Comparison of ENCODE assay signal across 8 cellular contexts in genomic region chr7:33807779-33808482, GRCh38.
DNase-seq lines count a peak whose midpoint lies in the region; ATAC-seq and TF ChIP-seq lines count a peak whose summit lies in the region.

No MANE protein-coding gene starts in this region.

- 76% methylated on average over 10 of the region's 10 CpGs for WGBS in right cardiac atrium
- 63 to 82% (median 75%) methylated on average over 10 of the region's 10 CpGs for WGBS in heart left ventricle, 4 donors
- WGBS in transverse colon (ENCODE audit: low coverage in 1 of 2), 2 donors = 55 to 71% methylated on average over 3 to 10 of the region's 10 CpGs

- POLR2A ChIA-PET in CD4-positive, alpha-beta T cell (lab: Charles Lee) = no interaction called here

- H3K27me3 ChIP-seq in right cardiac atrium (ENCODE audit: control insufficient read depth, insufficient read depth) (no peaks in the 10 kb centered on the region), heart left ventricle (no peaks in the 10 kb centered on the region), transverse colon (no peaks in the 10 kb centered on the region)
- no peaks in the 10 kb centered on the region for H3K27me3 ChIP-seq in CD4-positive, alpha-beta T cell (ENCODE audit: control insufficient read depth, insufficient read depth, low read length)

- H3K4me1 Mint-ChIP-seq in CD4-positive, alpha-beta T cell (ENCODE audit: low read depth) = no peaks in the 10 kb centered on the region

- H3K4me1 ChIP-seq in right cardiac atrium (ENCODE audit: control insufficient read depth, insufficient read depth, low read length) (peaks cover 15% of the 10 kb centered on the region), heart left ventricle (peaks cover 0 to 21% (median 12%) of the 10 kb centered on the region in 12 donors), transverse colon (no peaks in the 10 kb centered on the region)

- no peaks in the 10 kb centered on the region for H3K36me3 ChIP-seq in heart left ventricle
- H3K36me3 ChIP-seq in transverse colon = no peaks in the 10 kb centered on the region

- TF ChIP-seq CTCF in heart left ventricle (IDR thresholded peaks at IDR 0.05) (peak in 3 of 12 donors; percentile 9 to 14 (median 12)), fibroblast of pulmonary artery (IDR thresholded peaks at IDR 0.05; ENCODE audit: low read length, missing control alignments) (peak; percentile 48), transverse colon (IDR thresholded peaks at IDR 0.05) (peak in 2 of 5 experiments; percentile 24 to 28)
- TF ChIP-seq CTCF in CD4-positive, alpha-beta T cell (IDR thresholded peaks at IDR 0.05) = no peak

- H3K27me3 Mint-ChIP-seq in CD4-positive, alpha-beta T cell = no peaks in the 10 kb centered on the region

- no peaks in the 10 kb centered on the region for H3K9me3 ChIP-seq in right cardiac atrium (ENCODE audit: control insufficient read depth, low read length)
- H3K9me3 ChIP-seq in heart left ventricle = no peaks in the 10 kb centered on the region
- no peaks in the 10 kb centered on the region for H3K9me3 ChIP-seq in transverse colon
- no peaks in the 10 kb centered on the region for H3K9me3 ChIP-seq in CD4-positive, alpha-beta T cell (ENCODE audit: control insufficient read depth, low read length)

- intact Hi-C loops in right cardiac atrium (cut with DNase I) (no loop called here), heart left ventricle (cut with DNase I) (loop anchor here in 1 of 10 donors (5.0 kb wide), 1 partner anchor 54 kb away; no protein-coding TSS in a partner anchor), transverse colon (cut with DNase I; ENCODE audit: low total_unique reads) (no loop called here)
- intact Hi-C loops in CD4-positive, alpha-beta T cell (cut with DNase I, micrococcal nuclease) = no loop called here

- no peak overlapping the region for H3K4me3 ChIP-seq in right cardiac atrium (ENCODE audit: low read length)
- no peak overlapping the region for H3K4me3 ChIP-seq in heart left ventricle
- no peak overlapping the region for H3K4me3 ChIP-seq in fibroblast of pulmonary artery (replicated peaks; ENCODE audit: low read depth, low read length)
- no peak overlapping the region for H3K4me3 ChIP-seq in transverse colon

- TF ChIP-seq POLR2A in heart left ventricle (IDR thresholded peaks at IDR 0.05) (no peak), transverse colon (IDR thresholded peaks at IDR 0.05) (no peak)

- H3K27ac ChIP-seq in right cardiac atrium (ENCODE audit: low read length) (no peak overlapping the region), heart left ventricle (no peak overlapping the region), transverse colon (no peak overlapping the region)
- H3K27ac ChIP-seq in CD4-positive, alpha-beta T cell (ENCODE audit: low read depth, low read length) = no peak overlapping the region

- no peak overlapping the region for H3K4me3 Mint-ChIP-seq in CD4-positive, alpha-beta T cell

- no peak for TF ChIP-seq EP300 in transverse colon (IDR thresholded peaks at IDR 0.05; ENCODE audit: low read depth)

- CTCF ChIA-PET in CD4-positive, alpha-beta T cell (lab: Charles Lee) = no interaction called here

- in situ Hi-C loops in transverse colon (cut with MboI; ENCODE audit: low pct_ligation_motif_present in 1 of 4, low pct_unique_long_range_greater_than_20kb in 1 of 4, low sequenced_read_pairs in 3 of 4) (no loop called here), KBM-7 (cut with MboI; ENCODE audit: low pct_unique_long_range_greater_than_20kb, low sequenced_read_pairs) (no loop called here)

- ATAC-seq in right cardiac atrium (no peak), heart left ventricle (no peak), GM18868 (IDR thresholded peaks at IDR 0.05; ENCODE audit: unreplicated experiment) (no peak)
- no peak for ATAC-seq in CD4-positive, alpha-beta T cell (ENCODE audit: poor library complexity)

- no peak overlapping the region for H3K27ac Mint-ChIP-seq in CD4-positive, alpha-beta T cell

- DNase-seq in right cardiac atrium (peak in 2 of 3 donors; percentile 48 to 52), heart left ventricle (no peak), NCI-H69 (lab: John Stamatoyannopoulos, UW) (peak; percentile 10), fibroblast of pulmonary artery (ENCODE audit: low read depth) (peak; percentile 81), transverse colon (peak; percentile 11), KBM-7 (no peak)
- DNase-seq in CD4-positive, alpha-beta T cell = no peak

- no peaks in the 10 kb centered on the region for H3K9me3 Mint-ChIP-seq in CD4-positive, alpha-beta T cell

- H3K36me3 Mint-ChIP-seq in CD4-positive, alpha-beta T cell (ENCODE audit: low read depth) = no peaks in the 10 kb centered on the region

Comparison
In these comparisons a context has a peak if more than half of its experiments do, and no peak if none do; other contexts are left out.
1. DNase-seq: peak in right cardiac atrium (2 of 3), NCI-H69 (single experiment), fibroblast of pulmonary artery (single experiment) and transverse colon (single experiment); none in heart left ventricle (0 of 5), KBM-7 (single experiment) and CD4-positive, alpha-beta T cell (0 of 10).